ENCODE assay signal across 8 cellular contexts in the genomic region with DNA sequence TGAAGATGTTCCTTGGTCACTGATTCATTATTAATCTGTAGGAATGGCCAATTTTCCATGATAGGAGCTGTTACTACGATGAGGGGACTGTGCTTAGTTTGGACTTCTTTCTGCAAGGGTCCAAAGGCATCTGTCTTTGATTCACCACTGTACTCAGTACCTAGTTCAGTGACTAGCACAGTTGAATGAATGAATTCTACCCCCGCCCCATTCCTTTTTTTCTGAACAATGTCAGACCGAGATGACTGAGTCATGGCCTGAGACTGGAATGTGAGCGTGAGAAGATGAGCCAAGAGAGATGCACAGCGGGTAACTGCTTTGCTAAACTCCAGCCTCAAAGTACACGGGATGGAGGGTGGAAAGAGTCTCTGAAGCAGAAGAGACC. TPM values are rescaled to one million over a fixed set of nuclear protein-coding genes. Genes with fewer than 3 reads are reported as not detected.
DNase-seq lines count a peak whose midpoint lies in the region; ATAC-seq, FAIRE-seq and TF ChIP-seq lines count a peak whose summit lies in the region.

No MANE protein-coding gene starts in this region.

- WGBS in A549 (ENCODE audit: missing lambda C conversion rate), result 37% methylated on average over 6 of the region's 6 CpGs

- DNase-seq in A549 (ENCODE audit: low read depth in 1 of 2, low spot score in 1 of 2), result no peak
- no peak for DNase-seq in activated B cell treated with CpG ODN at 0.5 μM for 24 hours
- DNase-seq in GM13976 (ENCODE audit: low spot score), result no peak
- DNase-seq in Right ventricle myocardium superior, result no peak

- H3K27me3 ChIP-seq in iPS-18a (ENCODE audit: control insufficient read depth, insufficient read depth, low read length), result no peaks in the 10 kb centered on the region

- POLR2A ChIA-PET in A549 (lab: Yijun Ruan, JAX), result interaction anchor here (0.6 to 2.4 kb wide), 20 partner anchors 9 to 398 kb away, joined by 3 to 75 read pairs (median 4); a partner anchor contains a TSS
- POLR2A ChIA-PET in activated B cell treated with CpG ODN at 0.5 μM for 24 hours (lab: Charles Lee), result interaction anchor here (0.5 to 4.6 kb wide), 14 partner anchors 10 to 1257 kb away, joined by 3 to 239 read pairs (median 4); a partner anchor contains a TSS

- ATAC-seq in A549, result peak in 1 of 2 experiments; percentile 15; a peak in 3 of 6 replicates
- peak; percentile 6 for ATAC-seq in HG02884 (IDR thresholded peaks at IDR 0.05; ENCODE audit: unreplicated experiment)
- ATAC-seq in activated B cell treated with CpG ODN at 0.5 μM for 24 hours (ENCODE audit: low read depth), result no peak
- no peak for ATAC-seq in HG03342 (IDR thresholded peaks at IDR 0.05; ENCODE audit: unreplicated experiment)
- no peak for ATAC-seq in Right ventricle myocardium superior (ENCODE audit: poor library complexity)
- ATAC-seq in HG03460 (IDR thresholded peaks at IDR 0.05; ENCODE audit: unreplicated experiment), result no peak

- H3K9me3 ChIP-seq in A549, result no peaks in the 10 kb centered on the region
- H3K9me3 ChIP-seq in iPS-18a (ENCODE audit: control insufficient read depth, low read depth, low read length), result no peaks in the 10 kb centered on the region

- H3K4me1 ChIP-seq in A549, result peaks cover 15% of the 10 kb centered on the region; the same call in 2 of the 3 replicates
- no peaks in the 10 kb centered on the region for H3K4me1 ChIP-seq in iPS-18a (ENCODE audit: control insufficient read depth, low read depth, low read length)

- no peak for TF ChIP-seq CTCF in A549 (IDR thresholded peaks at IDR 0.05)
- no peak for TF ChIP-seq CTCF in activated B cell treated with CpG ODN at 0.5 μM for 24 hours (IDR thresholded peaks at IDR 0.05)
- TF ChIP-seq CTCF in GM13976 (IDR thresholded peaks at IDR 0.05; ENCODE audit: borderline replicate concordance, control extremely low read depth, extremely low read depth, insufficient read depth, missing control alignments), result no peak

- H3K9ac ChIP-seq in iPS-18a (ENCODE audit: low read length), result no peak overlapping the region

- H3K4me1 Mint-ChIP-seq in activated B cell treated with CpG ODN at 0.5 μM for 24 hours, result peaks cover 35% of the 10 kb centered on the region

- H3K9me3 Mint-ChIP-seq in activated B cell treated with CpG ODN at 0.5 μM for 24 hours, result no peaks in the 10 kb centered on the region

- H3K27ac ChIP-seq in A549 (no peak overlapping the region), iPS-18a (ENCODE audit: low read length) (no peak overlapping the region)

- in situ Hi-C loops in GM13976 (cut with MboI; ENCODE audit: low sequenced_read_pairs, unreplicated experiment), result no loop called here

- H3K36me3 ChIP-seq in iPS-18a (ENCODE audit: control insufficient read depth, low read depth, low read length), result peaks cover 36% of the 10 kb centered on the region

- no peak overlapping the region for H3K4me3 ChIP-seq in A549
- H3K4me3 ChIP-seq in iPS-18a (ENCODE audit: low read length), result peak overlapping the region; percentile 77

- CTCF ChIA-PET in A549 (lab: Yijun Ruan, JAX), result interaction anchor here (0.8 to 7.7 kb wide), 20 partner anchors 10 to 233 kb away, joined by 3 to 142 read pairs (median 4); a partner anchor contains a TSS
- CTCF ChIA-PET in activated B cell treated with CpG ODN at 0.5 μM for 24 hours (lab: Charles Lee), result interaction anchor here (0.7 to 2.9 kb wide), 9 partner anchors 9 to 402 kb away, joined by 3 to 102 read pairs (median 3); a partner anchor contains a TSS

- no peak overlapping the region for H3K4me2 ChIP-seq in A549

- TF ChIP-seq EP300 in A549 (IDR thresholded peaks at IDR 0.05), result no peak

- H3K36me3 Mint-ChIP-seq in activated B cell treated with CpG ODN at 0.5 μM for 24 hours (ENCODE audit: low read depth), result peaks cover 44% of the 10 kb centered on the region

- no peak for TF ChIP-seq RAD21 in A549 (conservative IDR thresholded peaks at IDR 0.05 in 1 of 2, IDR thresholded peaks at IDR 0.05 in 1 of 2)

- H3K4me3 Mint-ChIP-seq in activated B cell treated with CpG ODN at 0.5 μM for 24 hours, result peak overlapping the region; percentile 96

- peaks cover 15% of the 10 kb centered on the region for H3K27me3 Mint-ChIP-seq in activated B cell treated with CpG ODN at 0.5 μM for 24 hours

- no peak for FAIRE-seq in A549 (lab: Jason Lieb, UNC)

- no peak for TF ChIP-seq POLR2A in A549 (IDR thresholded peaks at IDR 0.05; ENCODE audit: low read length)

- intact Hi-C loops in activated B cell treated with CpG ODN at 0.5 μM for 24 hours (cut with micrococcal nuclease) (loop anchor here (1.0 to 10.0 kb wide), 3 partner anchors 11 to 401 kb away; a partner anchor contains a TSS), Right ventricle myocardium superior (cut with DNase I) (no loop called here)

- peak overlapping the region; percentile 93 for H3K27ac Mint-ChIP-seq in activated B cell treated with CpG ODN at 0.5 μM for 24 hours

TF ChIP-seq in A549, 52 proteins besides CTCF, POLR2A, EP300 and RAD21:
- no peak for TF ChIP-seq NR3C1 (IDR thresholded peaks at IDR 0.05)
- TF ChIP-seq HEYL (CRISPR knock-in tag; IDR thresholded peaks at IDR 0.05), result no peak
- no peak for TF ChIP-seq TP53 (CRISPR knock-in tag; IDR thresholded peaks at IDR 0.05)
- TF ChIP-seq KDM1A (IDR thresholded peaks at IDR 0.05; ENCODE audit: low read depth), result no peak
- TF ChIP-seq MAFK (IDR thresholded peaks at IDR 0.05; ENCODE audit: partially characterized antibody), result no peak
- TF ChIP-seq CHD4 (IDR thresholded peaks at IDR 0.05; ENCODE audit: borderline replicate concordance), result no peak
- 0 out of 2 replicates have a peak, but pooled peaks have one; percentile 1 for TF ChIP-seq ESRRA (IDR thresholded peaks at IDR 0.05; ENCODE audit: borderline replicate concordance, low read length)
- no peak for TF ChIP-seq RARB (CRISPR knock-in tag; IDR thresholded peaks at IDR 0.05)

RNA-seq across cellular contexts. Expression of a gene that starts 0.4 kb away (rescaled TPM):
- polyA plus RNA-seq in A549 (2011; rRNA removed) (154 and 159 TPM in 2 replicates), A549 (2017; fragmentation: RNase III; extraction: RNeasy Plus Mini Kit Qiagen cat#74134 plus additional on column Dnase treatment) (122 to 128 TPM (median 125 TPM) in 3 replicates)
- 191 and 192 TPM in 2 replicates for polyA plus RNA-seq in A549 (2012; cell fraction: cytosol; rRNA removed)
- polyA plus RNA-seq in A549 (2012; cell fraction: nucleus; rRNA removed), result 203 and 229 TPM in 2 replicates
- 103 and 114 TPM in 2 replicates for polyA minus RNA-seq in A549 (2011; rRNA and poly(A)+ RNA removed)
- total RNA-seq in activated B cell treated with CpG ODN at 0.5 μM for 24 hours (62.6 and 75.2 TPM in 2 replicates), Right ventricle myocardium superior (4.8 TPM)

RNA-seq across cellular contexts. Expression of a gene that starts 37.1 kb away (rescaled TPM):
- 35.9 and 38.9 TPM in 2 replicates for polyA plus RNA-seq in A549 (2011; rRNA removed)
- polyA plus RNA-seq in A549 (2012; cell fraction: cytosol; rRNA removed), result 5.7 and 7.2 TPM in 2 replicates
- polyA plus RNA-seq in A549 (2012; cell fraction: nucleus; rRNA removed), result 7.5 and 12.1 TPM in 2 replicates
- 14.9 to 15.4 TPM (median 15.1 TPM) in 3 replicates for polyA plus RNA-seq in A549 (2017; fragmentation: RNase III; extraction: RNeasy Plus Mini Kit Qiagen cat#74134 plus additional on column Dnase treatment)
- 43.0 and 47.5 TPM in 2 replicates for polyA minus RNA-seq in A549 (2011; rRNA and poly(A)+ RNA removed)
- total RNA-seq in activated B cell treated with CpG ODN at 0.5 μM for 24 hours, result 40.2 and 48.3 TPM in 2 replicates
- 21.5 TPM for total RNA-seq in Right ventricle myocardium superior

Comparison
In these comparisons a context has a peak if more than half of its experiments do, and no peak if none do; other contexts are left out.
1. RNA of a gene that starts 0.4 kb away (total RNA-seq): 62.6 to 75.2 TPM in activated B cell treated with CpG ODN at 0.5 μM for 24 hours; 4.8 TPM in Right ventricle myocardium superior (single experiment); every median in the first group is over 10 times any median in the second.